In genomic region chr9:108274971-108275370, GRCh38 we compare ENCODE assay signal across 17 cellular contexts.
DNase-seq lines count a peak whose midpoint lies in the region; FAIRE-seq and TF ChIP-seq lines count a peak whose summit lies in the region.
"Had no signal": no experiment of that assay in that cellular context is flagged by ENCODE, and none has a peak within 500 bp of the region (broad histone marks: within the 10 kb centered on the region; RNA-seq: fewer than 3 reads in every experiment).

No MANE protein-coding gene starts in this region.

- POLR2A ChIA-PET in Caco-2 (lab: Charles Lee) = no interaction called here

- CTCF ChIA-PET in Caco-2 (lab: Charles Lee) = no interaction called here

- H3K36me3 ChIP-seq in Caco-2 (ENCODE audit: control insufficient read depth, insufficient read depth, low read length) (no peaks in the 10 kb centered on the region), bronchial epithelial cell (ENCODE audit: control insufficient read depth, insufficient read depth, low read length) (no peaks in the 10 kb centered on the region)
- H3K36me3 ChIP-seq: BLaER1 had no signal

- H3K27me3 ChIP-seq in Caco-2 (replicated peaks; ENCODE audit: control insufficient read depth, insufficient read depth, low read length) (no peaks in the 10 kb centered on the region), bronchial epithelial cell (ENCODE audit: control insufficient read depth, insufficient read depth, low read length) (no peaks in the 10 kb centered on the region)
- H3K27me3 ChIP-seq: BLaER1 had no signal

- DNase-seq in NCI-H2171 treated with DMSO at 0.1 percent for 48 hours (lab: John Stamatoyannopoulos, UW) (peak; percentile 17), NCI-H2171 (lab: John Stamatoyannopoulos, UW) (no peak), Caco-2 (no peak), NCI-H2029 (lab: John Stamatoyannopoulos, UW) (peak; percentile 57), bronchial epithelial cell (ENCODE audit: low read depth) (no peak), SK-N-DZ (ENCODE audit: low spot score) (no peak), GM12892 (ENCODE audit: insufficient read length) (no peak)
- DNase-seq: 8988T; AML-193; CD8-positive, alpha-beta memory T cell; DMS79 treated with DMSO at 0.1 percent for 48 hours; EL; GOT3; H9 had no signal

- peaks cover 8% of the 10 kb centered on the region for H3K36me3 Mint-ChIP-seq in Caco-2 (ENCODE audit: insufficient read depth, unreplicated experiment)
- H3K36me3 Mint-ChIP-seq: CD8-positive, alpha-beta memory T cell had no signal

- no peak overlapping the region for H3K4me3 Mint-ChIP-seq in Caco-2 (ENCODE audit: unreplicated experiment)
- H3K4me3 Mint-ChIP-seq: CD8-positive, alpha-beta memory T cell; H9 had no signal

- no TSS peak for BruUV-seq in Caco-2 (replicated peaks; lab: Mats Ljungman, UMichigan)

- TF ChIP-seq CTCF in Caco-2 (IDR thresholded peaks at IDR 0.05; ENCODE audit: insufficient read depth in 1 of 2, low read depth in 1 of 2, low read length in 1 of 2, severe bottlenecking in 1 of 2, unreplicated experiment in 1 of 2) (no peak), bronchial epithelial cell (IDR thresholded peaks at IDR 0.05; ENCODE audit: insufficient read depth, low read length, severe bottlenecking) (no peak)

- peaks cover 33% of the 10 kb centered on the region for H3K4me1 Mint-ChIP-seq in Caco-2 (ENCODE audit: low read depth, unreplicated experiment)
- H3K4me1 Mint-ChIP-seq: CD8-positive, alpha-beta memory T cell had no signal

- no peaks in the 10 kb centered on the region for H3K9me3 ChIP-seq in Caco-2
- H3K9me3 ChIP-seq: BLaER1 had no signal

- no peaks in the 10 kb centered on the region for H3K9me3 Mint-ChIP-seq in Caco-2 (ENCODE audit: unreplicated experiment)
- H3K9me3 Mint-ChIP-seq: H9 had no signal

- FAIRE-seq in bronchial epithelial cell (lab: Jason Lieb, UNC) (peak; percentile 28), GM12892 (lab: Jason Lieb, UNC) (no peak)
- FAIRE-seq: G401.6, GM12891 had no signal

- no peak for TF ChIP-seq POLR2A in GM12892 (IDR thresholded peaks at IDR 0.05; ENCODE audit: low read depth, low read length)

- intact Hi-C loops in Caco-2 (cut with micrococcal nuclease; ENCODE audit: unreplicated experiment) = loop anchor here (5.0 to 10.0 kb wide), 4 partner anchors 158 to 853 kb away; no protein-coding TSS in a partner anchor

- H3K4me3 ChIP-seq in Caco-2 (ENCODE audit: low read depth, low read length) = no peak overlapping the region
- no peak overlapping the region for H3K4me3 ChIP-seq in bronchial epithelial cell (ENCODE audit: low read depth, low read length)
- H3K4me3 ChIP-seq: BLaER1 had no signal

- peaks cover 34% of the 10 kb centered on the region for H3K4me1 ChIP-seq in Caco-2

- H3K27me3 Mint-ChIP-seq in Caco-2 (ENCODE audit: insufficient read depth, unreplicated experiment) = peaks cover 4% of the 10 kb centered on the region
- H3K27me3 Mint-ChIP-seq: CD8-positive, alpha-beta memory T cell had no signal

- H3K27ac Mint-ChIP-seq in Caco-2 (ENCODE audit: unreplicated experiment) = peak overlapping the region; percentile 72
- H3K27ac Mint-ChIP-seq: H9 had no signal

Comparison
In these comparisons a context has a peak if more than half of its experiments do, and no peak if none do; other contexts are left out.
1. DNase-seq: peak in NCI-H2171 treated with DMSO at 0.1 percent for 48 hours (single experiment) and NCI-H2029 (single experiment); none in NCI-H2171 (single experiment), Caco-2 (0 of 2), bronchial epithelial cell (single experiment), SK-N-DZ (single experiment) and GM12892 (single experiment).